ENCODE assay signal across 9 cellular contexts in the genomic region with DNA sequence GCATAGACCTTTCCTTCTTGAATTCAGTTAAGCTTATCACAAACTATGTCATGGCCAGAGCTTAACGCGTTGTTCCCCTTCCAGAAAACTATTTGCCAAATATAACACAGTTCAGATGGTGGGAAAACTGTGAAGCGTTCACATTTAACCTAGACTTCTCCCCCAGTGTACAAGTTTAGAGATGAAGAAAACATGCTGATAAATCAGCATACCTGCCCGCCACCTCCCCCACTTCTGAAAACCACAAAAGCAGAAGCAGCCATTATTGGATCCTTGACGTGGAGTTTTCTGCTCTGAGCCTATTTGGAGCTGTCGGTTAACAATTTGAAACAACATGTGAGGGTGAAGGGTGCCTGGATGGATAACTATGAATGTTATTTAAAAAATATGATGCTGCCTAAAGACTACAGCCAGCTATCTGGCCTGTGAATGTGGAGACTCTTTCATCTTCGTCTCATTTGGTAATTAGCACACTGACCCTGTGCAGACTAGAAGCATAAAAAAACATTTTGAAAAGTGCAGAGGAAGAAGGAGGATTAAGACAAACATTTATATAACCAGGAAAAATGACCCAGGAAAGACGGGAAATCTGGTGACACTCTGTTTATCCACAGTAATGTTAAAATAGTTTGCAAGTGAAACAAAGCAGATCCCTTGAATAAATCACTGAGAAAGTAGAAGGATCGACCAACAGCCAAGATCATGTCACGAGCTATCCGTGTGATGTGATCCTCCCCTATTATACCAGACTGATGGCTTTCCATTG.
DNase-seq lines count a peak whose midpoint lies in the region; ATAC-seq, FAIRE-seq and TF ChIP-seq lines count a peak whose summit lies in the region.
"Had no signal": no experiment of that assay in that cellular context is flagged by ENCODE, and none has a peak within 500 bp of the region (broad histone marks: within the 10 kb centered on the region; RNA-seq: fewer than 3 reads in every experiment).

No MANE protein-coding gene starts in this region.

- TF ChIP-seq CTCF in tibial artery (IDR thresholded peaks at IDR 0.05) (no peak), natural killer cell (IDR thresholded peaks at IDR 0.05) (no peak)

- H3K9me3 Mint-ChIP-seq in natural killer cell: no peaks in the 10 kb centered on the region

- peaks cover 29% of the 10 kb centered on the region for H3K4me1 ChIP-seq in adipocyte (ENCODE audit: control insufficient read depth, insufficient read depth, low read length)
- H3K4me1 ChIP-seq in tibial artery: peaks cover 0 to 82% (median 17%) of the 10 kb centered on the region in 4 donors
- H3K4me1 ChIP-seq in small intestine (ENCODE audit: control insufficient read depth in 2 of 2, insufficient read depth in 1 of 2, low read depth in 1 of 2, low read length in 1 of 2): no peaks in the 10 kb centered on the region

- peak; percentile 51 for ATAC-seq in HG03565 (IDR thresholded peaks at IDR 0.05; ENCODE audit: unreplicated experiment)
- ATAC-seq in natural killer cell: no peak

- no peaks in the 10 kb centered on the region for H3K36me3 Mint-ChIP-seq in natural killer cell

- H3K27ac Mint-ChIP-seq in natural killer cell: no peak overlapping the region

- H3K27ac ChIP-seq in tibial artery (peak overlapping the region; percentile 78 to 82), small intestine (ENCODE audit: low read depth in 1 of 2, low read length in 1 of 2) (peak overlapping the region in 1 of 2 donors; percentile 63)

- no peak overlapping the region for H3K4me3 Mint-ChIP-seq in natural killer cell

- H3K27me3 ChIP-seq in adipocyte (replicated peaks; ENCODE audit: control insufficient read depth, insufficient read depth, low read length) (no peaks in the 10 kb centered on the region), tibial artery (no peaks in the 10 kb centered on the region), small intestine (ENCODE audit: control insufficient read depth in 2 of 2, insufficient read depth in 2 of 2, low read length in 2 of 2) (no peaks in the 10 kb centered on the region)

- H3K27me3 Mint-ChIP-seq in natural killer cell (ENCODE audit: low read depth in 2 of 2): peaks cover 0 to 9% of the 10 kb centered on the region in 2 donors

- H3K9me3 ChIP-seq in adipocyte (ENCODE audit: control insufficient read depth, low read length) (peaks cover 15% of the 10 kb centered on the region), tibial artery (no peaks in the 10 kb centered on the region), small intestine (ENCODE audit: control insufficient read depth, low read depth) (no peaks in the 10 kb centered on the region)

- peak overlapping the region; percentile 45 for H3K9ac ChIP-seq in adipocyte (ENCODE audit: low read length)

- DNase-seq in adipocyte (ENCODE audit: low read depth) (peak; percentile 29), kidney tubule cell (ENCODE audit: low spot score) (peak; percentile 6), tibial artery (no peak), small intestine (no peak), AG08395 (ENCODE audit: low spot score) (no peak), natural killer cell (no peak)
- DNase-seq: activated naive CD4-positive, alpha-beta T cell treated with anti-CD3 and anti-CD28 coated beads, Interleukin-2, amount 50 U/mL, for 16 hours; NCI-H2029 treated with DMSO at 0.1 percent for 48 hours had no signal

- WGBS in small intestine, 3 donors: 50 to 81% (median 77%) methylated on average over 11 of the region's 11 CpGs

- intact Hi-C loops in tibial artery (cut with DNase I; ENCODE audit: low total_unique reads): no loop called here
- intact Hi-C loops in natural killer cell (cut with micrococcal nuclease): no loop called here

- FAIRE-seq in small intestine (lab: Jason Lieb, UNC): no peak

- H3K4me1 Mint-ChIP-seq in natural killer cell: no peaks in the 10 kb centered on the region

- peak overlapping the region; percentile 49 for H3K4me3 ChIP-seq in adipocyte (ENCODE audit: low read length)
- H3K4me3 ChIP-seq in tibial artery: peak overlapping the region; percentile 31 to 33
- no peak overlapping the region for H3K4me3 ChIP-seq in small intestine (ENCODE audit: low read depth in 1 of 2, low read length in 2 of 2)

- H3K36me3 ChIP-seq in adipocyte (ENCODE audit: control insufficient read depth, insufficient read depth, low read length, severe bottlenecking) (no peaks in the 10 kb centered on the region), tibial artery (no peaks in the 10 kb centered on the region), small intestine (ENCODE audit: control insufficient read depth in 2 of 2, insufficient read depth in 2 of 2, low read length in 2 of 2) (no peaks in the 10 kb centered on the region)

Comparison
In these comparisons a context has a peak if more than half of its experiments do, and no peak if none do; other contexts are left out.
1. DNase-seq: peak in adipocyte (single experiment) and kidney tubule cell (single experiment); none in tibial artery (0 of 2), small intestine (single experiment), AG08395 (single experiment) and natural killer cell (single experiment).
2. H3K4me3 ChIP-seq: peak in adipocyte (single experiment) and tibial artery (2 of 2); none in small intestine (0 of 2).